Comparison of ENCODE assay signal across 9 cellular contexts in genomic region chr6:79466222-79466834, GRCh38.
A peak's percentile ranks its signal among the peaks of the same experiment; 100 is the strongest.
DNase-seq lines count a peak whose midpoint lies in the region; ATAC-seq and TF ChIP-seq lines count a peak whose summit lies in the region.
"Had no signal": no experiment of that assay in that cellular context is flagged by ENCODE, and none has a peak within 500 bp of the region (broad histone marks: within the 10 kb centered on the region; RNA-seq: fewer than 3 reads in every experiment).

No MANE protein-coding gene starts in this region.

- peak; percentile 36 for DNase-seq in A673 (ENCODE audit: low spot score)
- DNase-seq in NCI-H345 (lab: John Stamatoyannopoulos, UW), result peak; percentile 8
- DNase-seq in endodermal cell, result no peak
- DNase-seq in trophoblast cell, result peak in 1 of 2 donors; percentile 47
- DNase-seq in substantia nigra (lab: John Stamatoyannopoulos, UW), result no peak
- no peak for DNase-seq in islet precursor cell

- H2BK5ac ChIP-seq in trophoblast cell (ENCODE audit: low read depth, low read length, poor library complexity), result no peak overlapping the region

- peak; percentile 59 for TF ChIP-seq CTCF in A673 (conservative IDR thresholded peaks at IDR 0.05; ENCODE audit: low read depth, low read length)
- peak; percentile 79 for TF ChIP-seq CTCF in endodermal cell (conservative IDR thresholded peaks at IDR 0.05)

- no peak overlapping the region for H3K14ac ChIP-seq in trophoblast cell (ENCODE audit: low read length)

- H3K27ac ChIP-seq in A673 (ENCODE audit: low read depth, low read length, poor library complexity, severe bottlenecking), result no peak overlapping the region
- no peak overlapping the region for H3K27ac ChIP-seq in endodermal cell (ENCODE audit: low read depth, low read length)
- H3K27ac ChIP-seq in trophoblast cell (ENCODE audit: low read depth, low read length), result no peak overlapping the region
- no peak overlapping the region for H3K27ac ChIP-seq in substantia nigra (ENCODE audit: low read depth, low read length, poor library complexity, severe bottlenecking)

- H3K79me1 ChIP-seq in trophoblast cell (ENCODE audit: low read length), result no peaks in the 10 kb centered on the region

- no TSS peak for BruUV-seq in A673 (replicated peaks; lab: Mats Ljungman, UMichigan)

- H3K27ac Mint-ChIP-seq in endodermal cell, result no peak overlapping the region
- H3K27ac Mint-ChIP-seq: activated naive CD4-positive, alpha-beta T cell treated with anti-CD3 and anti-CD28 coated beads, Interleukin-2, amount 50 U/mL, for 24 hours had no signal

- CTCF ChIA-PET in A673 (lab: Charles Lee), result no interaction called here

- H4K91ac ChIP-seq in trophoblast cell (ENCODE audit: low read depth, low read length), result no peak overlapping the region

- H4K12ac ChIP-seq in trophoblast cell (ENCODE audit: low read depth, low read length), result no peak overlapping the region

- H3K4me1 ChIP-seq in A673 (ENCODE audit: insufficient read depth, low read length, poor library complexity, severe bottlenecking) (peaks cover 4% of the 10 kb centered on the region), endodermal cell (ENCODE audit: control insufficient read depth, insufficient read depth, low read length) (no peaks in the 10 kb centered on the region), trophoblast cell (ENCODE audit: control insufficient read depth in 1 of 2, insufficient read depth in 2 of 2, low read length in 2 of 2) (peaks cover 9 to 11% of the 10 kb centered on the region in 2 experiments)

- no peak overlapping the region for H3K4me3 Mint-ChIP-seq in endodermal cell
- H3K4me3 Mint-ChIP-seq: activated naive CD4-positive, alpha-beta T cell treated with anti-CD3 and anti-CD28 coated beads, Interleukin-2, amount 50 U/mL, for 24 hours had no signal

- no peak overlapping the region for H3K23ac ChIP-seq in trophoblast cell (ENCODE audit: low read length)

- H3K79me2 ChIP-seq in trophoblast cell (ENCODE audit: control insufficient read depth, insufficient read depth, low read length, poor library complexity), result no peaks in the 10 kb centered on the region

- no peaks in the 10 kb centered on the region for H3K9me3 ChIP-seq in A673 (ENCODE audit: low read depth, low read length, poor library complexity, severe bottlenecking)
- no peaks in the 10 kb centered on the region for H3K9me3 ChIP-seq in endodermal cell (ENCODE audit: control insufficient read depth, low read length)
- no peaks in the 10 kb centered on the region for H3K9me3 ChIP-seq in trophoblast cell (ENCODE audit: insufficient read depth, low read depth, low read length)

- no peaks in the 10 kb centered on the region for H3K27me3 ChIP-seq in A673 (replicated peaks; ENCODE audit: insufficient read depth, low read depth, low read length, poor library complexity)
- H3K27me3 ChIP-seq in endodermal cell (ENCODE audit: control insufficient read depth, insufficient read depth, low read length, poor library complexity, severe bottlenecking), result no peaks in the 10 kb centered on the region
- H3K27me3 ChIP-seq in trophoblast cell (ENCODE audit: insufficient read depth, low read length), result no peaks in the 10 kb centered on the region

- no peak overlapping the region for H2BK120ac ChIP-seq in trophoblast cell (ENCODE audit: insufficient read depth, low read length, poor library complexity)

- H3K36me3 Mint-ChIP-seq in endodermal cell (ENCODE audit: low read depth), result no peaks in the 10 kb centered on the region
- H3K36me3 Mint-ChIP-seq: activated naive CD4-positive, alpha-beta T cell treated with anti-CD3 and anti-CD28 coated beads, Interleukin-2, amount 50 U/mL, for 24 hours had no signal

- POLR2A ChIA-PET in A673 (lab: Charles Lee; ENCODE audit: low non-redundant PET), result no interaction called here

- no peak overlapping the region for H3K18ac ChIP-seq in trophoblast cell (ENCODE audit: low read length)

- H3K4me1 Mint-ChIP-seq in endodermal cell, result peaks cover 27% of the 10 kb centered on the region
- H3K4me1 Mint-ChIP-seq: activated naive CD4-positive, alpha-beta T cell treated with anti-CD3 and anti-CD28 coated beads, Interleukin-2, amount 50 U/mL, for 24 hours had no signal

- H3K36me3 ChIP-seq in A673 (ENCODE audit: insufficient read depth, low read length, poor library complexity, severe bottlenecking) (no peaks in the 10 kb centered on the region), endodermal cell (ENCODE audit: control insufficient read depth, insufficient read depth, low read length) (no peaks in the 10 kb centered on the region), trophoblast cell (ENCODE audit: control insufficient read depth in 1 of 2, insufficient read depth in 2 of 2, low read length in 2 of 2) (no peaks in the 10 kb centered on the region)

- ATAC-seq in GM18517 (IDR thresholded peaks at IDR 0.05; ENCODE audit: unreplicated experiment) (peak; percentile 66), HG03139 (IDR thresholded peaks at IDR 0.05; ENCODE audit: unreplicated experiment) (no peak)

- no peak overlapping the region for H3K4me2 ChIP-seq in trophoblast cell (ENCODE audit: low read length)

- H3K9ac ChIP-seq in endodermal cell (ENCODE audit: extremely low read depth, low read length, poor library complexity, severe bottlenecking) (no peak overlapping the region), trophoblast cell (ENCODE audit: low read length) (no peak overlapping the region)

- H3K4ac ChIP-seq in trophoblast cell (ENCODE audit: low read depth, low read length), result no peak overlapping the region

- no peaks in the 10 kb centered on the region for H3K9me3 Mint-ChIP-seq in endodermal cell
- H3K9me3 Mint-ChIP-seq: activated naive CD4-positive, alpha-beta T cell treated with anti-CD3 and anti-CD28 coated beads, Interleukin-2, amount 50 U/mL, for 24 hours had no signal

- intact Hi-C loops in A673 (cut with micrococcal nuclease; ENCODE audit: unreplicated experiment), result loop anchor here (10.0 kb wide), 1 partner anchor 622 kb away; no protein-coding TSS in a partner anchor

- WGBS in endodermal cell (ENCODE audit: insufficient coverage in 1 of 2, insufficient read length in 1 of 2), 2 experiments, result 23 to 35% methylated on average over 4 to 6 of the region's 6 CpGs
- WGBS in trophoblast cell (ENCODE audit: extremely low coverage, insufficient coverage, insufficient read length), result no CpG with 5 or more reads among the region's 6 CpGs

- peak overlapping the region; percentile 20 for H2BK12ac ChIP-seq in trophoblast cell (ENCODE audit: low read length)

- H3K4me3 ChIP-seq in A673 (ENCODE audit: low read depth, low read length, poor library complexity, severe bottlenecking), result no peak overlapping the region
- no peak overlapping the region for H3K4me3 ChIP-seq in endodermal cell (ENCODE audit: low read length)
- no peak overlapping the region for H3K4me3 ChIP-seq in trophoblast cell (ENCODE audit: low read depth, low read length)

- H4K8ac ChIP-seq in trophoblast cell (ENCODE audit: low read depth, low read length), result no peak overlapping the region

- no peak overlapping the region for H2AK5ac ChIP-seq in trophoblast cell (ENCODE audit: low read length)

- no peak overlapping the region for H2AFZ ChIP-seq in trophoblast cell (ENCODE audit: insufficient read depth, low read length, poor library complexity)

- no peaks in the 10 kb centered on the region for H3K27me3 Mint-ChIP-seq in endodermal cell (ENCODE audit: insufficient read depth)

Comparison
In these comparisons a context has a peak if more than half of its experiments do, and no peak if none do; other contexts are left out.
1. DNase-seq: peak in A673 (single experiment) and NCI-H345 (single experiment); none in endodermal cell (single experiment), substantia nigra (0 of 49) and islet precursor cell (single experiment).